28 cellular contexts compared by ENCODE assay signal in genomic region chr3:58799271-58799670, GRCh38.
"Had no signal": no experiment of that assay in that cellular context is flagged by ENCODE, and none has a peak within 500 bp of the region (broad histone marks: within the 10 kb centered on the region; RNA-seq: fewer than 3 reads in every experiment).

No MANE protein-coding gene starts in this region.

- H3K36me3 ChIP-seq: adrenal gland, SJCRH30, WERI-Rb-1 had no signal

- DNase-seq: activated CD4-positive, alpha-beta T cell treated with anti-CD3 and anti-CD28 coated beads for 48 hours; activated CD4-positive, alpha-beta T cell treated with anti-CD3 and anti-CD28 coated beads, Interleukin-2, amount 50 U/mL, for 4 hours; activated CD8-positive, alpha-beta memory T cell treated with anti-CD3 and anti-CD28 coated beads, Interleukin-2, amount 50 U/mL, for 48 hours; activated CD8-positive, alpha-beta T cell treated with anti-CD3 and anti-CD28 coated beads, Interleukin-2, amount 10 ng/mL, durations not matched to agents 7 days and 5 days; activated naive CD4-positive, alpha-beta T cell treated with anti-CD3 and anti-CD28 coated beads, Interleukin-2, amount 50 U/mL, for 16 hours; activated naive CD8-positive, alpha-beta T cell treated with anti-CD3 and anti-CD28 coated beads, Interleukin-2, amount 10 ng/mL, durations not matched to agents 7 days and 5 days; activated T-cell treated with anti-CD3 and anti-CD28 coated beads, Interleukin-2, amount 50 U/mL, for 1 hour; adrenal gland; anterior cingulate cortex; Karpas-422; NCI-H1048; NCI-H1417 treated with DMSO at 0.1 percent for 48 hours; NCI-H1694; NCI-H2081; NCI-H2171 treated with DMSO at 0.1 percent for 48 hours; NCI-H226; NCI-H774; NK-92 treated with Interleukin-12 subunit alpha and Interleukin-12 subunit beta, amount 100 ng/mL, for 24 hours; OCI-M1; RPMI8226; SJCRH30; SK-N-SH; T-helper 1 cell; WERI-Rb-1 had no signal

- H3K9me3 ChIP-seq: adrenal gland, SJCRH30, SK-N-SH had no signal

- H3K4me3 ChIP-seq: adrenal gland, K562, SJCRH30 had no signal

- FAIRE-seq: K562 had no signal

- H3K27ac ChIP-seq: adrenal gland, SJCRH30, WERI-Rb-1 had no signal

- ATAC-seq: activated CD4-positive, CD25-positive, alpha-beta regulatory T cell treated with anti-CD3 and anti-CD28 coated beads, Interleukin-2, amount 50 U/mL, for 24 hours; activated CD8-positive, alpha-beta T cell treated with anti-CD3 and anti-CD28 coated beads, Interleukin-2, amount 10 ng/mL, durations not matched to agents 7 days and 5 days; K562; Panc1; Right ventricle myocardium inferior had no signal

- H3K27me3 ChIP-seq: adrenal gland, SJCRH30 had no signal

- H3K4me1 ChIP-seq: adrenal gland, SJCRH30 had no signal
